15 cellular contexts compared by ENCODE assay signal in genomic region chr19:18450021-18450933, GRCh38. TPM values are rescaled to one million over a fixed set of nuclear protein-coding genes. Genes with fewer than 3 reads are reported as not detected.
DNase-seq lines count a peak whose midpoint lies in the region; ATAC-seq and TF ChIP-seq lines count a peak whose summit lies in the region.
"Had no signal": no experiment of that assay in that cellular context is flagged by ENCODE, and none has a peak within 500 bp of the region (broad histone marks: within the 10 kb centered on the region; RNA-seq: fewer than 3 reads in every experiment).

No MANE protein-coding gene starts in this region.

- H3K9me3 ChIP-seq in NT2/D1 (ENCODE audit: insufficient read depth, low read length): no peaks in the 10 kb centered on the region
- no peaks in the 10 kb centered on the region for H3K9me3 ChIP-seq in gastrocnemius medialis
- H3K9me3 ChIP-seq: thyroid gland had no signal

- in situ Hi-C loops in gastrocnemius medialis (cut with MboI; ENCODE audit: low sequenced_read_pairs in 4 of 4): loop anchor here (10.0 to 25.0 kb wide), 5 partner anchors 112 to 395 kb away; partner anchors contain the start of genes UBA52 (in 3 of the 4), UPF1 (in 2 of the 4), CRTC1 (in 1 of the 4) and KXD1 (in 1 of the 4)

- ATAC-seq in stimulated activated naive CD8-positive, alpha-beta T cell treated with anti-CD3 and anti-CD28 coated beads, Interleukin-15, amount 100 ng/mL, for 72 hours: peak; percentile 29
- no peak for ATAC-seq in stimulated activated naive CD8-positive, alpha-beta T cell treated with anti-CD3 and anti-CD28 coated beads, Interleukin-15, Interleukin-2, amounts not matched to agents 100 U/mL and 50 U/mL, for 24 hours
- ATAC-seq in gastrocnemius medialis: no peak
- ATAC-seq in GM19035 (IDR thresholded peaks at IDR 0.05; ENCODE audit: unreplicated experiment): no peak

- no peaks in the 10 kb centered on the region for H3K36me3 Mint-ChIP-seq in glutamatergic neuron (ENCODE audit: unreplicated experiment)

- TF ChIP-seq CTCF in glutamatergic neuron (IDR thresholded peaks at IDR 0.05; ENCODE audit: partially characterized antibody, unreplicated experiment): no peak
- no peak for TF ChIP-seq CTCF in gastrocnemius medialis (IDR thresholded peaks at IDR 0.05 in 4 of 5, conservative IDR thresholded peaks at IDR 0.05 in 1 of 5)

- intact Hi-C loops in gastrocnemius medialis (cut with DNase I; ENCODE audit: low total_unique reads): loop anchor here (2.0 to 5.0 kb wide), 2 partner anchors 139 to 397 kb away; partner anchors contain the start of gene REX1BD

- no peak for DNase-seq in stimulated activated naive CD8-positive, alpha-beta T cell treated with anti-CD3 and anti-CD28 coated beads, Interleukin-15, amount 100 ng/mL, for 72 hours
- DNase-seq in stimulated activated naive CD8-positive, alpha-beta T cell treated with anti-CD3 and anti-CD28 coated beads, Interleukin-15, Interleukin-2, amounts not matched to agents 100 U/mL and 50 U/mL, for 24 hours: no peak
- DNase-seq in NT2/D1 (ENCODE audit: low read depth, low spot score) (no peak), glutamatergic neuron (no peak), gastrocnemius medialis (no peak), KG1 (lab: John Stamatoyannopoulos, UW) (no peak)

- H3K27me3 ChIP-seq in NT2/D1 (ENCODE audit: insufficient read depth, insufficient read length): no peaks in the 10 kb centered on the region
- no peaks in the 10 kb centered on the region for H3K27me3 ChIP-seq in gastrocnemius medialis
- H3K27me3 ChIP-seq: thyroid gland had no signal

- no peak for TF ChIP-seq POLR2A in gastrocnemius medialis (IDR thresholded peaks at IDR 0.05)

- H3K36me3 ChIP-seq in NT2/D1 (ENCODE audit: insufficient read depth, insufficient read length, low read length) (peaks cover 70% of the 10 kb centered on the region), gastrocnemius medialis (peaks cover 0 to 61% of the 10 kb centered on the region in 2 donors)

- no peaks in the 10 kb centered on the region for H3K9me3 Mint-ChIP-seq in stimulated activated naive CD8-positive, alpha-beta T cell treated with anti-CD3 and anti-CD28 coated beads, Interleukin-15, amount 100 ng/mL, for 72 hours
- peaks cover 9% of the 10 kb centered on the region for H3K9me3 Mint-ChIP-seq in glutamatergic neuron (ENCODE audit: unreplicated experiment)
- H3K9me3 Mint-ChIP-seq: activated naive CD8-positive, alpha-beta T cell treated with anti-CD3 and anti-CD28 coated beads, Interleukin-2, amount 10 ng/mL, durations not matched to agents 7 days and 5 days; CD8-positive, alpha-beta T cell; stimulated activated naive CD8-positive, alpha-beta T cell treated with anti-CD3 and anti-CD28 coated beads, Interleukin-15, Interleukin-2, amounts not matched to agents 100 ng/mL and 50 ng/mL, for 24 hours had no signal

- H3K27ac ChIP-seq in gastrocnemius medialis: no peak overlapping the region
- H3K27ac ChIP-seq: epithelial cell of prostate, GM23248, SK-N-MC, thyroid gland had no signal

- H3K4me1 ChIP-seq in NT2/D1 (ENCODE audit: insufficient read depth, insufficient read length): peaks cover 20% of the 10 kb centered on the region
- H3K4me1 ChIP-seq in gastrocnemius medialis: peaks cover 6 to 16% of the 10 kb centered on the region in 2 donors

- peak overlapping the region in 1 of 2 donors; percentile 68 for H3K27ac Mint-ChIP-seq in stimulated activated naive CD8-positive, alpha-beta T cell treated with anti-CD3 and anti-CD28 coated beads, Interleukin-15, amount 100 ng/mL, for 72 hours
- H3K27ac Mint-ChIP-seq in glutamatergic neuron (ENCODE audit: unreplicated experiment): peak overlapping the region; percentile 46
- H3K27ac Mint-ChIP-seq: activated naive CD8-positive, alpha-beta T cell treated with anti-CD3 and anti-CD28 coated beads, Interleukin-2, amount 10 ng/mL, durations not matched to agents 7 days and 5 days; CD8-positive, alpha-beta T cell; stimulated activated naive CD8-positive, alpha-beta T cell treated with anti-CD3 and anti-CD28 coated beads, Interleukin-15, Interleukin-2, amounts not matched to agents 100 ng/mL and 50 ng/mL, for 24 hours had no signal

- H3K4me1 Mint-ChIP-seq in stimulated activated naive CD8-positive, alpha-beta T cell treated with anti-CD3 and anti-CD28 coated beads, Interleukin-15, amount 100 ng/mL, for 72 hours: peaks cover 15% of the 10 kb centered on the region
- peaks cover 32% of the 10 kb centered on the region for H3K4me1 Mint-ChIP-seq in glutamatergic neuron (ENCODE audit: low read depth, unreplicated experiment)

- H3K9ac ChIP-seq in NT2/D1 (ENCODE audit: insufficient read length, low read depth): peak overlapping the region; percentile 50
- H3K9ac ChIP-seq: GM23248 had no signal

- no peaks in the 10 kb centered on the region for H3K27me3 Mint-ChIP-seq in stimulated activated naive CD8-positive, alpha-beta T cell treated with anti-CD3 and anti-CD28 coated beads, Interleukin-15, amount 100 ng/mL, for 72 hours
- peaks cover 11% of the 10 kb centered on the region for H3K27me3 Mint-ChIP-seq in glutamatergic neuron (ENCODE audit: unreplicated experiment)
- H3K27me3 Mint-ChIP-seq: activated naive CD8-positive, alpha-beta T cell treated with anti-CD3 and anti-CD28 coated beads, Interleukin-2, amount 10 ng/mL, durations not matched to agents 7 days and 5 days; stimulated activated naive CD8-positive, alpha-beta T cell treated with anti-CD3 and anti-CD28 coated beads, Interleukin-15, Interleukin-2, amounts not matched to agents 100 ng/mL and 50 ng/mL, for 24 hours had no signal

- no peak overlapping the region for H3K4me3 ChIP-seq in NT2/D1 (ENCODE audit: insufficient read length, low read depth)
- no peak overlapping the region for H3K4me3 ChIP-seq in gastrocnemius medialis
- H3K4me3 ChIP-seq: GM23248, SK-N-MC, thyroid gland had no signal

- H3K4me3 Mint-ChIP-seq in stimulated activated naive CD8-positive, alpha-beta T cell treated with anti-CD3 and anti-CD28 coated beads, Interleukin-15, amount 100 ng/mL, for 72 hours: no peak overlapping the region
- H3K4me3 Mint-ChIP-seq in glutamatergic neuron (ENCODE audit: unreplicated experiment): peak overlapping the region; percentile 55
- H3K4me3 Mint-ChIP-seq: activated naive CD8-positive, alpha-beta T cell treated with anti-CD3 and anti-CD28 coated beads, Interleukin-2, amount 10 ng/mL, durations not matched to agents 7 days and 5 days; CD8-positive, alpha-beta T cell; stimulated activated naive CD8-positive, alpha-beta T cell treated with anti-CD3 and anti-CD28 coated beads, Interleukin-15, Interleukin-2, amounts not matched to agents 100 ng/mL and 50 ng/mL, for 24 hours had no signal

RNA-seq across cellular contexts. Expression of gene ISYNA1, which starts 12.3 kb away (rescaled TPM):
- total RNA-seq in glutamatergic neuron (ENCODE audit: unreplicated experiment) (111 TPM), gastrocnemius medialis (10 to 100 TPM in 1 of 4 donors, 1 to 10 TPM in 3; 5.1 to 29.1 (median 7.8) TPM)

RNA-seq across cellular contexts. Expression of gene SSBP4, which starts 31.1 kb away (rescaled TPM):
- total RNA-seq in glutamatergic neuron (ENCODE audit: unreplicated experiment) (177 TPM), gastrocnemius medialis (10 to 100 TPM; 24.7 to 65.2 (median 44.1) TPM)

RNA-seq across cellular contexts. Expression of gene LRRC25, which starts 52.9 kb away (rescaled TPM):
- total RNA-seq in glutamatergic neuron (ENCODE audit: unreplicated experiment) (not detected), gastrocnemius medialis (1 to 10 TPM in 3 of 4 donors, under 1 TPM in 1; 0.34 to 4.2 (median 2.3) TPM)
- total RNA-seq: GM23248, myocyte had no signal
